Comparison of ENCODE assay signal across 1 cellular context in genomic region chr22:45009881-45010531, GRCh38.
TF ChIP-seq lines count a peak whose summit lies in the region.

Gene PHF21B, minus strand, starts transcription at chr22:45010005. Its CDS starts 456 bp downstream, at chr22:45009549.

TF ChIP-seq in H1, 55 proteins besides CTCF, POLR2A, EP300 and RAD21 (continued from another document):
- TF ChIP-seq, protein P1, sequence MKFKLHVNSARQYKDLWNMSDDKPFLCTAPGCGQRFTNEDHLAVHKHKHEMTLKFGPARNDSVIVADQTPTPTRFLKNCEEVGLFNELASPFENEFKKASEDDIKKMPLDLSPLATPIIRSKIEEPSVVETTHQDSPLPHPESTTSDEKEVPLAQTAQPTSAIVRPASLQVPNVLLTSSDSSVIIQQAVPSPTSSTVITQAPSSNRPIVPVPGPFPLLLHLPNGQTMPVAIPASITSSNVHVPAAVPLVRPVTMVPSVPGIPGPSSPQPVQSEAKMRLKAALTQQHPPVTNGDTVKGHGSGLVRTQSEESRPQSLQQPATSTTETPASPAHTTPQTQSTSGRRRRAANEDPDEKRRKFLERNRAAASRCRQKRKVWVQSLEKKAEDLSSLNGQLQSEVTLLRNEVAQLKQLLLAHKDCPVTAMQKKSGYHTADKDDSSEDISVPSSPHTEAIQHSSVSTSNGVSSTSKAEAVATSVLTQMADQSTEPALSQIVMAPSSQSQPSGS (IDR thresholded peaks at IDR 0.05; ENCODE audit: low read length): no peak
- TF ChIP-seq SIN3A (conservative IDR thresholded peaks at IDR 0.05 in 1 of 2, IDR thresholded peaks at IDR 0.05 in 1 of 2; ENCODE audit: low read depth in 1 of 2, low read length in 2 of 2) (peak in 1 of 2 experiments; percentile 2; a peak in 2 of 4 replicates), NRF1 (IDR thresholded peaks at IDR 0.05; ENCODE audit: low read depth, low read length) (peak; percentile 60), RBBP5 (IDR thresholded peaks at IDR 0.05; ENCODE audit: borderline replicate concordance, low read depth, low read length) (no peak), TAF1 (IDR thresholded peaks at IDR 0.05; ENCODE audit: low read depth, low read length) (peak; percentile 87), GTF2F1 (IDR thresholded peaks at IDR 0.05; ENCODE audit: borderline replicate concordance, low read depth, low read length) (no peak), KDM4A (IDR thresholded peaks at IDR 0.05; ENCODE audit: low read depth, low read length, severe bottlenecking) (peak; percentile 31), TAF7 (optimal IDR thresholded peaks at IDR 0.05; ENCODE audit: borderline replicate concordance, low read depth, low read length) (peak; percentile 62), POLR2AphosphoS5 (IDR thresholded peaks at IDR 0.05; ENCODE audit: low read depth, low read length) (peak; percentile 77), CREB1 (IDR thresholded peaks at IDR 0.05) (0 out of 2 replicates have a peak, but pooled peaks have one; percentile 4), TCF12 (IDR thresholded peaks at IDR 0.05; ENCODE audit: low read depth, low read length) (no peak), BRCA1 (IDR thresholded peaks at IDR 0.05; ENCODE audit: low read depth, low read length) (no peak), BCL11A (IDR thresholded peaks at IDR 0.05; ENCODE audit: low read depth in 2 of 2, low read length in 2 of 2) (no peak), SP2 (IDR thresholded peaks at IDR 0.05; ENCODE audit: low read length) (no peak), CHD2 (IDR thresholded peaks at IDR 0.05; ENCODE audit: low read length) (peak; percentile 82)
TF ChIP-seq in H1: peak in this region for 12.
